In genomic region chr7:133155642-133156041, GRCh38 we compare ENCODE assay signal across 8 cellular contexts.
"Had no signal": no experiment of that assay in that cellular context is flagged by ENCODE, and none has a peak within 500 bp of the region (broad histone marks: within the 10 kb centered on the region; RNA-seq: fewer than 3 reads in every experiment).

No MANE protein-coding gene starts in this region.

- DNase-seq: GDM1, GF-D8 had no signal

- H3K4me3 ChIP-seq: GM12878 had no signal

- FAIRE-seq: G401.6, GM12878, GM12891, GM12892, GM18507, GM19239 had no signal

- ATAC-seq: GM12878 had no signal
